7 cellular contexts compared by ENCODE assay signal in the genomic region with DNA sequence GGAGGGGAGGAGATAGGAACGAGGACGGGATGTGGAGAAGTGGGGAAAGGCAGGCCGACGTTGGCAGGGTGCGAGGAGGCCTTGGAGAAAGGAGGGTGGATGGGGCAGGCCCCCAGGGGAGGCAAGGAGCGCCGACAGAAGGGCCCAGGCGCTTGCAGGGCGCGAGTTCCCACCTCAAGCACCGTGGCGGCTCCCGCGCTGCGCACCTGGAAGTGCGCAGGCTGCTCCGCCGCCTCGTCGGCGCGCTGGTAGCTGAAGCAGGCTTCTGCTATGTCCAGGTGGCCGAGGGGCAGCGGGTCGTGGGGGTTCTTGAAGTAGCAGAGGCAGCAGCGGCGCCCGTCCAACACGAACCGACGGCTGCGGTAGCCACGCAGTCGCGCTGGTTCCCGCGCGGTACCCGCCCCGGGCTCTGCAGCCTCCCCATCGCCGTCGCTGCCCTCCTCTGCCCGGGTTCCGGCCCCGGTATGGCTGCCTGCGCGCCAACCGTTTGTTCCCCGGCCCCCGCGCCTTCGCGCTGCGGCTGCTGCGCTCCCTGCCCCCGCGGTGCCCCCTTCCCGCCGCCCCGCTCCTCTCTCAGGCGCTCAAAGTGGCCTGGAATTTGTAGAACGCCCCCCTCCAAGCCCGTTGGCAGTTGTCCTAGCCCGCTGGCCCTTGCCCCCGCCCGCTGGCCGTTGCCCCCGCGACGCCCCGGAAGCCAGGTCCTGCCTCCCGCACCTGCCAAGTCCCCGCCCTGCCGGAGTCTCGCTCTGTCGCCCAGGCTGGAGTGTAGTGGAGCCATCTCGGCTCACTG. TPM values are rescaled to one million over a fixed set of nuclear protein-coding genes. Genes with fewer than 3 reads are reported as not detected.
DNase-seq lines count a peak whose midpoint lies in the region; ATAC-seq, FAIRE-seq and TF ChIP-seq lines count a peak whose summit lies in the region.

No MANE protein-coding gene starts in this region.

- TF ChIP-seq CTCF in VCaP (conservative IDR thresholded peaks at IDR 0.05) (no peak), bronchial epithelial cell (IDR thresholded peaks at IDR 0.05; ENCODE audit: insufficient read depth, low read length, severe bottlenecking) (no peak)

- H3K4me3 ChIP-seq in bronchial epithelial cell (ENCODE audit: low read depth, low read length) = peak overlapping the region; percentile 56

- no peaks in the 10 kb centered on the region for H3K27me3 ChIP-seq in bronchial epithelial cell (ENCODE audit: control insufficient read depth, insufficient read depth, low read length)

- H3K27ac ChIP-seq in VCaP = peak overlapping the region; percentile 86

- FAIRE-seq in GM18507 (lab: Jason Lieb, UNC) = peak; percentile 73
- FAIRE-seq in bronchial epithelial cell (lab: Jason Lieb, UNC) = no peak

- ATAC-seq in HG02763 (IDR thresholded peaks at IDR 0.05; ENCODE audit: unreplicated experiment) = peak; percentile 77

- DNase-seq in GM18507 (ENCODE audit: extremely low spot score, insufficient read length, low read depth) (peak; percentile 69), NCI-H1105 treated with DMSO at 0.1 percent for 48 hours (lab: John Stamatoyannopoulos, UW) (peak; percentile 91), bronchial epithelial cell (ENCODE audit: low read depth) (peak; percentile 15), left kidney (ENCODE audit: low read depth, low spot score) (peak; percentile 91)
- peak; percentile 60 to 69 for DNase-seq in stimulated activated CD4-positive, alpha-beta T cell treated with anti-CD3 and anti-CD28 coated beads, Interleukin-2, amount 100 ng/mL, for 48 hours

- no peaks in the 10 kb centered on the region for H3K36me3 ChIP-seq in bronchial epithelial cell (ENCODE audit: control insufficient read depth, insufficient read depth, low read length)

RNA-seq across cellular contexts. Expression of a gene that starts 1.1 kb away (rescaled TPM):
- total RNA-seq in bronchial epithelial cell = 13.7 and 14.3 TPM in 2 replicates

RNA-seq across cellular contexts. Expression of a gene that starts 56.9 kb away (rescaled TPM):
- total RNA-seq in bronchial epithelial cell = 12.9 and 14.0 TPM in 2 replicates

Comparison
In these comparisons a context has a peak if more than half of its experiments do, and no peak if none do; other contexts are left out.
1. Peak in every context shown above with its lines: DNase-seq, ATAC-seq, H3K4me3 ChIP-seq and H3K27ac ChIP-seq.
2. DNase-seq: peak in every context shown above with its lines; median percentile 91 in NCI-H1105 treated with DMSO at 0.1 percent for 48 hours; 91 in left kidney; 69 in GM18507; 64 in stimulated activated CD4-positive, alpha-beta T cell treated with anti-CD3 and anti-CD28 coated beads, Interleukin-2, amount 100 ng/mL, for 48 hours; 15 in bronchial epithelial cell.